Comparison of ENCODE assay signal across 1 cellular context in the genomic region with DNA sequence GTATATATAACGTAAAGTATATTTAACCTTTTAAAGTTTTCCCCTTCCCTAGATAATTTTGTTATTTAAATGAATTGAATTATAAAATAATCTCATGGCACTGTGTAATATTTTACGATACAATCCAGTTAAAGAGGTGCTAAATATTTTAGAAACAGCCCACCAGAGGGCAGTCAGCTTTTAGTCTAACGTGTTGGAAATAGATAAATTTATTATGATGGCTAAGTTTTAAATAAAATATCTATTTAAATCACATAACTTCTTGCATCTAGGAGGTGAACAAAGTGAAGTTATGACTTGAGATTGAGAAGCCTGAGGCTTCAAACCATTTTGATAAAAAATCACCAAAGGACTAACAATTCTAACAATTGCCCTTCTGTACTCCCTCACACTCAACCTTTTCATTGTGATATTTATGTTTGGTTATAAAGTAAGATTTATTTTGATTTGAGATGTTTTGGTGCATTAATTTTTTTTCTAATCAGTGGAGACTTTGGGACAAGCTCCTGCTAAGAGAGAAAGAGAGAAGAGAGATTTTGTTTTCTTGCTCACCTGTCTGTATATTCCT.
TF ChIP-seq lines count a peak whose summit lies in the region.

No MANE protein-coding gene starts in this region.

TF ChIP-seq in GM23338, 12 proteins besides CTCF, POLR2A, EP300 and RAD21 (continued from another document):
- TF ChIP-seq, protein P1, sequence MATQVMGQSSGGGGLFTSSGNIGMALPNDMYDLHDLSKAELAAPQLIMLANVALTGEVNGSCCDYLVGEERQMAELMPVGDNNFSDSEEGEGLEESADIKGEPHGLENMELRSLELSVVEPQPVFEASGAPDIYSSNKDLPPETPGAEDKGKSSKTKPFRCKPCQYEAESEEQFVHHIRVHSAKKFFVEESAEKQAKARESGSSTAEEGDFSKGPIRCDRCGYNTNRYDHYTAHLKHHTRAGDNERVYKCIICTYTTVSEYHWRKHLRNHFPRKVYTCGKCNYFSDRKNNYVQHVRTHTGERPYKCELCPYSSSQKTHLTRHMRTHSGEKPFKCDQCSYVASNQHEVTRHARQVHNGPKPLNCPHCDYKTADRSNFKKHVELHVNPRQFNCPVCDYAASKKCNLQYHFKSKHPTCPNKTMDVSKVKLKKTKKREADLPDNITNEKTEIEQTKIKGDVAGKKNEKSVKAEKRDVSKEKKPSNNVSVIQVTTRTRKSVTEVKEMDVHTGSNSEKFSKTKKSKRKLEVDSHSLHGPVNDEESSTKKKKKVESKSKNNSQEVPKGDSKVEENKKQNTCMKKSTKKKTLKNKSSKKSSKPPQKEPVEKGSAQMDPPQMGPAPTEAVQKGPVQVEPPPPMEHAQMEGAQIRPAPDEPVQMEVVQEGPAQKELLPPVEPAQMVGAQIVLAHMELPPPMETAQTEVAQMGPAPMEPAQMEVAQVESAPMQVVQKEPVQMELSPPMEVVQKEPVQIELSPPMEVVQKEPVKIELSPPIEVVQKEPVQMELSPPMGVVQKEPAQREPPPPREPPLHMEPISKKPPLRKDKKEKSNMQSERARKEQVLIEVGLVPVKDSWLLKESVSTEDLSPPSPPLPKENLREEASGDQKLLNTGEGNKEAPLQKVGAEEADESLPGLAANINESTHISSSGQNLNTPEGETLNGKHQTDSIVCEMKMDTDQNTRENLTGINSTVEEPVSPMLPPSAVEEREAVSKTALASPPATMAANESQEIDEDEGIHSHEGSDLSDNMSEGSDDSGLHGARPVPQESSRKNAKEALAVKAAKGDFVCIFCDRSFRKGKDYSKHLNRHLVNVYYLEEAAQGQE (IDR thresholded peaks at IDR 0.05; ENCODE audit: unreplicated experiment) = no peak
- TF ChIP-seq JUNB (IDR thresholded peaks at IDR 0.05; ENCODE audit: unreplicated experiment) (no peak), EZH2 (IDR thresholded peaks at IDR 0.05; ENCODE audit: low read depth, unreplicated experiment) (no peak), ZNF331 (CRISPR knock-in tag; IDR thresholded peaks at IDR 0.05; ENCODE audit: low read depth) (no peak)
